In the genomic region with DNA sequence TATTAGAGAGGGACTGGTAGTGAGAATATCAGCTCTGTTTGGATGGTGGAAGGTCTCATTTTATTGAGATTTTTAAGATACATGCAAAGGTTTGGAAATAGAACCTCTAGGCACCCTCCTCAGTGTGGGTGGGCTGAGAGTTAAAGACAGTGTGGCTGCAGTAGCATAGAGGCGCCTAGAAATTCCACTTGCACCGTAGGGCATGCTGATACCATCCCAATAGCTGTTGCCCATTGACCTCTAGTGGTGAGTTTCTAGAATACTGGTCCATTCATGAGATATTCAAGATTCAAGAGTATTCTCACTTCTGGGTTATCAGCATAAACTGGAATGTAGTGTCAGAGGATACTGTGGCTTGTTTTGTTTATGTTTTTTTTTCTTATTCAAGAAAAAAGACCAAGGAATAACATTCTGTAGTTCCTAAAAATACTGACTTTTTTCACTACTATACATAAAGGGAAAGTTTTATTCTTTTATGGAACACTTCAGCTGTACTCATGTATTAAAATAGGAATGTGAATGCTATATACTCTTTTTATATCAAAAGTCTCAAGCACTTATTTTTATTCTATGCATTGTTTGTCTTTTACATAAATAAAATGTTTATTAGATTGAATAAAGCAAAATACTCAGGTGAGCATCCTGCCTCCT, we compare ENCODE assay signal across 8 cellular contexts.
DNase-seq lines count a peak whose midpoint lies in the region; ATAC-seq and TF ChIP-seq lines count a peak whose summit lies in the region.

No MANE protein-coding gene starts in this region.

- H3K4me2 ChIP-seq in PC-3 (ENCODE audit: low read length) = no peak overlapping the region

- H3K27ac ChIP-seq in PC-3 (ENCODE audit: low read length) (peak overlapping the region; percentile 0; the same call in 1 of the 2 replicates), left ventricle myocardium inferior (replicated peaks) (peak overlapping the region; percentile 79)

- H2AFZ ChIP-seq in PC-3 (ENCODE audit: low read length) = no peak overlapping the region

- peaks cover 3% of the 10 kb centered on the region for H3F3A ChIP-seq in PC-3 (ENCODE audit: low read length, unreplicated experiment)

- no peaks in the 10 kb centered on the region for H3K9me3 ChIP-seq in PC-3 (ENCODE audit: low read length)
- no peaks in the 10 kb centered on the region for H3K9me3 ChIP-seq in adipocyte (ENCODE audit: control insufficient read depth, low read length)
- H3K9me3 ChIP-seq in left ventricle myocardium inferior (replicated peaks) = no peaks in the 10 kb centered on the region

- no peaks in the 10 kb centered on the region for H3K27me3 ChIP-seq in PC-3 (ENCODE audit: low read length)
- no peaks in the 10 kb centered on the region for H3K27me3 ChIP-seq in adipocyte (replicated peaks; ENCODE audit: control insufficient read depth, insufficient read depth, low read length)
- no peaks in the 10 kb centered on the region for H3K27me3 ChIP-seq in left ventricle myocardium inferior (ENCODE audit: low read depth)

- TF ChIP-seq CTCF in PC-3 (conservative IDR thresholded peaks at IDR 0.05; ENCODE audit: low read depth, low read length) = peak; percentile 94
- TF ChIP-seq CTCF in left ventricle myocardium inferior (IDR thresholded peaks at IDR 0.05; ENCODE audit: borderline replicate concordance) = peak; percentile 90

- POLR2A ChIA-PET in PC-3 (lab: Charles Lee; ENCODE audit: unreplicated experiment) = interaction anchor here (0.6 kb wide), 3 partner anchors 65 to 821 kb away, joined by 3 to 5 read pairs (median 4); no protein-coding TSS in a partner anchor

- no peaks in the 10 kb centered on the region for H3K9me2 ChIP-seq in PC-3 (replicated peaks; ENCODE audit: low read length)

- H3K9ac ChIP-seq in PC-3 (ENCODE audit: low read length) (no peak overlapping the region; the same call in 1 of the 2 replicates), adipocyte (ENCODE audit: low read length) (peak overlapping the region; percentile 48)

- CTCF ChIA-PET in PC-3 (lab: Charles Lee) = interaction anchor here (0.6 to 2.5 kb wide), 14 partner anchors 12 to 653 kb away, joined by 3 to 10 read pairs (median 4); partner anchors contain the start of gene TGFBR2

- peaks cover 12% of the 10 kb centered on the region for H3K79me2 ChIP-seq in PC-3 (ENCODE audit: low read length)

- H3K36me3 ChIP-seq in PC-3 (ENCODE audit: low read depth, low read length) (peaks cover 46% of the 10 kb centered on the region), adipocyte (ENCODE audit: control insufficient read depth, insufficient read depth, low read length, severe bottlenecking) (peaks cover 83% of the 10 kb centered on the region), left ventricle myocardium inferior (peaks cover 66% of the 10 kb centered on the region)

- no peaks in the 10 kb centered on the region for H4K20me1 ChIP-seq in PC-3 (ENCODE audit: low read length)

- ATAC-seq in GM21528 (IDR thresholded peaks at IDR 0.05; ENCODE audit: low FRiP score, unreplicated experiment) = peak; percentile 88
- ATAC-seq in PC-3 = peak; percentile 49

- BruUV-seq in PC-3 (replicated peaks; lab: Mats Ljungman, UMichigan) = TSS peak; percentile 4

- no peak overlapping the region for H3K4me3 ChIP-seq in PC-3 (ENCODE audit: low read length)
- no peak overlapping the region for H3K4me3 ChIP-seq in adipocyte (ENCODE audit: low read length)
- H3K4me3 ChIP-seq in left ventricle myocardium inferior = no peak overlapping the region

- DNase-seq in NCI-H2107 treated with DMSO at 0.1 percent for 48 hours (lab: John Stamatoyannopoulos, UW; ENCODE audit: unreplicated experiment) (peak; percentile 34), NCI-H2107 (lab: John Stamatoyannopoulos, UW) (no peak), HT-29 (ENCODE audit: low spot score) (peak; percentile 71), PC-3 (peak; percentile 82), adipocyte (ENCODE audit: low read depth) (peak; percentile 87), left ventricle myocardium inferior (no peak), renal cortical epithelial cell (ENCODE audit: low read depth) (peak; percentile 70)

- H3K4me1 ChIP-seq in PC-3 (ENCODE audit: insufficient read depth, low read length) = peaks cover 35% of the 10 kb centered on the region
- peaks cover 52% of the 10 kb centered on the region for H3K4me1 ChIP-seq in adipocyte (ENCODE audit: control insufficient read depth, insufficient read depth, low read length)
- H3K4me1 ChIP-seq in left ventricle myocardium inferior = peaks cover 89% of the 10 kb centered on the region

- intact Hi-C loops in PC-3 (cut with micrococcal nuclease) (loop anchor here (1.0 to 10.0 kb wide), 6 partner anchors 55 to 679 kb away; no protein-coding TSS in a partner anchor), left ventricle myocardium inferior (cut with micrococcal nuclease) (loop anchor here (10.0 kb wide), 1 partner anchor 499 kb away; no protein-coding TSS in a partner anchor)

Comparison
In these comparisons a context has a peak if more than half of its experiments do, and no peak if none do; other contexts are left out.
1. DNase-seq: peak in NCI-H2107 treated with DMSO at 0.1 percent for 48 hours (single experiment), HT-29 (single experiment), PC-3 (single experiment), adipocyte (single experiment) and renal cortical epithelial cell (single experiment); none in NCI-H2107 (single experiment) and left ventricle myocardium inferior (single experiment).